8 cellular contexts compared by ENCODE assay signal in genomic region chr5:139638090-139638735, GRCh38. TPM values are rescaled to one million over a fixed set of nuclear protein-coding genes. Genes with fewer than 3 reads are reported as not detected.
DNase-seq lines count a peak whose midpoint lies in the region; ATAC-seq and TF ChIP-seq lines count a peak whose summit lies in the region.

No MANE protein-coding gene starts in this region.

- WGBS in tibial nerve, 2 donors = 6 to 10% methylated on average over 8 to 13 of the region's 23 CpGs

- H3K4me1 ChIP-seq in tibial nerve = peaks cover 5 to 85% (median 47%) of the 10 kb centered on the region in 4 donors

- no peaks in the 10 kb centered on the region for H3K9me3 ChIP-seq in tibial nerve

- peak; percentile 19 for ATAC-seq in HG03108 (IDR thresholded peaks at IDR 0.05; ENCODE audit: unreplicated experiment)
- ATAC-seq in GM18873 (IDR thresholded peaks at IDR 0.05; ENCODE audit: low FRiP score, unreplicated experiment) = no peak

- DNase-seq in activated CD4-positive, alpha-beta T cell treated with anti-CD3 and anti-CD28 coated beads for 48 hours = peak; percentile 9
- DNase-seq in activated CD4-positive, alpha-beta T cell treated with anti-CD3 and anti-CD28 coated beads for 4 hours = no peak
- DNase-seq in SHP77 (lab: John Stamatoyannopoulos, UW) = peak; percentile 90 to 95
- peak; percentile 73 to 81 for DNase-seq in erythroblast (lab: John Stamatoyannopoulos, UW)
- DNase-seq in middle frontal gyrus (ENCODE audit: extremely low spot score, low spot score) = peak; percentile 58
- DNase-seq in tibial nerve (ENCODE audit: low spot score in 2 of 2) = no peak

- TF ChIP-seq EP300 in tibial nerve (IDR thresholded peaks at IDR 0.05) = peak in 1 of 2 donors; percentile 63

- no peaks in the 10 kb centered on the region for H3K36me3 ChIP-seq in tibial nerve

- TF ChIP-seq CTCF in tibial nerve (IDR thresholded peaks at IDR 0.05) = no peak

- peak; percentile 64 for TF ChIP-seq POLR2A in erythroblast (IDR thresholded peaks at IDR 0.05; ENCODE audit: low read length)
- TF ChIP-seq POLR2A in tibial nerve (IDR thresholded peaks at IDR 0.05) = no peak

- H3K27me3 ChIP-seq in tibial nerve = no peaks in the 10 kb centered on the region

- H3K27ac ChIP-seq in tibial nerve = peak overlapping the region; percentile 64 to 94 (median 90)

- peak overlapping the region; percentile 33 to 60 (median 46) for H3K4me3 ChIP-seq in tibial nerve

RNA-seq across cellular contexts. Expression of gene CXXC5, which starts 9.9 kb away (rescaled TPM):
- 10 to 100 TPM; 45.0 to 80.4 (median 67.0) TPM for total RNA-seq in tibial nerve

Comparison
In these comparisons a context has a peak if more than half of its experiments do, and no peak if none do; other contexts are left out.
1. DNase-seq: peak in activated CD4-positive, alpha-beta T cell treated with anti-CD3 and anti-CD28 coated beads for 48 hours (single experiment), SHP77 (2 of 2), erythroblast (2 of 2) and middle frontal gyrus (single experiment); none in activated CD4-positive, alpha-beta T cell treated with anti-CD3 and anti-CD28 coated beads for 4 hours (0 of 2) and tibial nerve (0 of 2).